ENCODE assay signal across 1 cellular context in genomic region chr22:29816128-29816527, GRCh38.
TF ChIP-seq lines count a peak whose summit lies in the region.

No MANE protein-coding gene starts in this region.

TF ChIP-seq in liver, 16 proteins besides CTCF, POLR2A, EP300 and RAD21 (continued from another document):
- TF ChIP-seq REST (IDR thresholded peaks at IDR 0.05) (peak; percentile 37), HNF4G (IDR thresholded peaks at IDR 0.05) (peak; percentile 22), HNF4A (conservative IDR thresholded peaks at IDR 0.05) (peak; percentile 81 to 82), NR2F2 (IDR thresholded peaks at IDR 0.05) (peak; percentile 56), FOXA1 (IDR thresholded peaks at IDR 0.05) (no peak), SP1 (IDR thresholded peaks at IDR 0.05) (peak; percentile 84)
